Comparison of ENCODE assay signal across 18 cellular contexts in genomic region chr6:9484091-9484490, GRCh38.
DNase-seq lines count a peak whose midpoint lies in the region; ATAC-seq, FAIRE-seq and TF ChIP-seq lines count a peak whose summit lies in the region.
"Had no signal": no experiment of that assay in that cellular context is flagged by ENCODE, and none has a peak within 500 bp of the region (broad histone marks: within the 10 kb centered on the region; RNA-seq: fewer than 3 reads in every experiment).

No MANE protein-coding gene starts in this region.

- H3K4me3 ChIP-seq in IMR-90 (ENCODE audit: insufficient read depth, low read depth, low read length) (no peak overlapping the region), endothelial cell of umbilical vein (replicated peaks in 1 of 3; ENCODE audit: insufficient read depth in 1 of 3, low read depth in 1 of 3, low read length in 3 of 3) (no peak overlapping the region)
- H3K4me3 ChIP-seq: A549, SJCRH30 had no signal

- no peak for FAIRE-seq in endothelial cell of umbilical vein (lab: Jason Lieb, UNC)
- FAIRE-seq: A549 had no signal

- 0 out of 2 replicates have a peak overlapping the region, but pooled peaks have one; percentile 37 for H3K14ac ChIP-seq in IMR-90 (replicated peaks; ENCODE audit: low read depth, low read length)

- no CpG with 5 or more reads among the region's 3 CpGs for WGBS in IMR-90 (ENCODE audit: extremely low coverage in 2 of 2, insufficient read length in 1 of 2), 2 experiments

- H3K27me3 ChIP-seq in IMR-90 (ENCODE audit: control insufficient read depth, insufficient read depth, low read length) (no peaks in the 10 kb centered on the region), endothelial cell of umbilical vein (ENCODE audit: control insufficient read depth in 2 of 2, insufficient read depth in 2 of 2, low read length in 2 of 2) (no peaks in the 10 kb centered on the region), foreskin keratinocyte (no peaks in the 10 kb centered on the region)
- H3K27me3 ChIP-seq: SJCRH30 had no signal

- no peak overlapping the region for H4K8ac ChIP-seq in IMR-90 (ENCODE audit: low read depth in 2 of 2, low read length in 2 of 2)

- TF ChIP-seq RAD21 in IMR-90 (IDR thresholded peaks at IDR 0.05; ENCODE audit: low read length) = no peak

- in situ Hi-C loops in IMR-90 (cut with MboI; ENCODE audit: low sequenced_read_pairs) = loop anchor here (25.0 kb wide), 1 partner anchor 1253 kb away; the partner anchor contains the start of gene TMEM14B

- no peak overlapping the region for H2AFZ ChIP-seq in IMR-90 (replicated peaks; ENCODE audit: low read length, poor library complexity)
- H2AFZ ChIP-seq in endothelial cell of umbilical vein (ENCODE audit: low read depth, low read length) = no peak overlapping the region

- H3K9me1 ChIP-seq in IMR-90 (ENCODE audit: insufficient read depth, low read length) (no peaks in the 10 kb centered on the region; the same call in 1 of the 2 replicates), endothelial cell of umbilical vein (replicated peaks; ENCODE audit: control insufficient read depth, extremely low read depth, insufficient read depth, low read length) (no peaks in the 10 kb centered on the region)

- H2BK20ac ChIP-seq in IMR-90 (ENCODE audit: low read depth, low read length) = no peak overlapping the region; the same call in 1 of the 2 replicates

- peak overlapping the region; percentile 18; the same call in 1 of the 2 replicates for H4K5ac ChIP-seq in IMR-90 (ENCODE audit: low read depth, low read length)

- H2BK15ac ChIP-seq in IMR-90 (ENCODE audit: low read depth, low read length) = no peak overlapping the region

- POLR2A ChIA-PET in IMR-90 (lab: Charles Lee; ENCODE audit: unreplicated experiment) = no interaction called here
- POLR2A ChIA-PET in endothelial cell of umbilical vein (lab: Charles Lee) = no interaction called here

- no peak overlapping the region for H2AK9ac ChIP-seq in IMR-90 (replicated peaks; ENCODE audit: low read depth, low read length, poor library complexity)

- ATAC-seq in IMR-90 (ENCODE audit: low read depth) = no peak
- ATAC-seq in foreskin keratinocyte = no peak
- ATAC-seq in GM18517 (IDR thresholded peaks at IDR 0.05; ENCODE audit: unreplicated experiment) = no peak
- no peak for ATAC-seq in HG03571 (IDR thresholded peaks at IDR 0.05; ENCODE audit: unreplicated experiment)
- ATAC-seq: A549 had no signal

- no peaks in the 10 kb centered on the region for H3K79me2 ChIP-seq in endothelial cell of umbilical vein (ENCODE audit: control insufficient read depth, insufficient read depth, low read length)

- no peak overlapping the region for H3K23ac ChIP-seq in IMR-90 (ENCODE audit: low read depth, low read length)

- DNase-seq in EH (ENCODE audit: low read depth) = peak; percentile 57
- no peak for DNase-seq in IMR-90
- peak; percentile 41 for DNase-seq in endothelial cell of umbilical vein (ENCODE audit: low read depth, low spot score)
- DNase-seq in foreskin keratinocyte = peak in 1 of 2 donors; percentile 11
- DNase-seq in stimulated activated CD4-positive, alpha-beta T cell treated with anti-CD3 and anti-CD28 coated beads, Interleukin-4, amount 100 ng/mL, for 1 hour = no peak
- DNase-seq in SHP77 treated with DMSO at 0.1 percent for 48 hours (lab: John Stamatoyannopoulos, UW) = no peak
- DNase-seq: Calu3; CD4-positive, CD25-positive, alpha-beta regulatory T cell; GDM1; GOT3; Kasumi-1; NCI-H1436 treated with DMSO at 0.1 percent for 48 hours; NCI-H2081; NCI-H524; SJCRH30 had no signal

- TF ChIP-seq POLR2A in IMR-90 (IDR thresholded peaks at IDR 0.05; ENCODE audit: low read depth, low read length) = no peak
- no peak for TF ChIP-seq POLR2A in endothelial cell of umbilical vein (IDR thresholded peaks at IDR 0.05; ENCODE audit: low read depth, low read length)

- H2AK5ac ChIP-seq in IMR-90 (ENCODE audit: low read depth, low read length) = no peak overlapping the region

- H3K9ac ChIP-seq in IMR-90 (ENCODE audit: low read depth, low read length) (no peak overlapping the region), endothelial cell of umbilical vein (replicated peaks; ENCODE audit: extremely low read depth, insufficient read depth, low read length) (no peak overlapping the region)

- H2BK5ac ChIP-seq in IMR-90 (ENCODE audit: low read depth, low read length, poor library complexity, severe bottlenecking) = no peak overlapping the region

- H3K27ac ChIP-seq in IMR-90 (ENCODE audit: insufficient read depth, low read length) (no peak overlapping the region), endothelial cell of umbilical vein (ENCODE audit: insufficient read depth, low read depth, low read length) (no peak overlapping the region), foreskin keratinocyte (peak overlapping the region; percentile 10)
- H3K27ac ChIP-seq: A549, SJCRH30 had no signal

- CTCF ChIA-PET in IMR-90 (lab: Yijun Ruan, JAX) = no interaction called here
- CTCF ChIA-PET in endothelial cell of umbilical vein (lab: Charles Lee) = interaction anchor here (2.3 kb wide), 1 partner anchor 9 kb away, joined by 8 read pairs; no protein-coding TSS in a partner anchor

- intact Hi-C loops in IMR-90 (cut with micrococcal nuclease) (loop anchor here (5.0 kb wide), 1 partner anchor 502 kb away; no protein-coding TSS in a partner anchor), endothelial cell of umbilical vein (cut with micrococcal nuclease) (no loop called here)

- H3K36me3 ChIP-seq in IMR-90 (ENCODE audit: control insufficient read depth, insufficient read depth, low read length) = no peaks in the 10 kb centered on the region
- no peaks in the 10 kb centered on the region for H3K36me3 ChIP-seq in endothelial cell of umbilical vein (ENCODE audit: control insufficient read depth in 2 of 2, extremely low read depth in 1 of 2, insufficient read depth in 2 of 2, low read length in 2 of 2)
- H3K36me3 ChIP-seq: SJCRH30 had no signal

- H3K9me3 ChIP-seq in IMR-90 (ENCODE audit: control insufficient read depth, insufficient read depth, low read length) (no peaks in the 10 kb centered on the region), endothelial cell of umbilical vein (replicated peaks; ENCODE audit: control insufficient read depth, insufficient read depth, low read length) (no peaks in the 10 kb centered on the region)
- H3K9me3 ChIP-seq: SJCRH30 had no signal

- H4K20me1 ChIP-seq in IMR-90 (ENCODE audit: insufficient read depth, low read length) (no peaks in the 10 kb centered on the region), endothelial cell of umbilical vein (replicated peaks; ENCODE audit: control insufficient read depth, extremely low read depth, insufficient read depth, low read length) (no peaks in the 10 kb centered on the region)

- dilution Hi-C loops in IMR-90 (cut with HindIII; ENCODE audit: low sequenced_read_pairs, unreplicated experiment) = no loop called here
- dilution Hi-C loops in endothelial cell of umbilical vein (cut with MboI; ENCODE audit: extremely low pct_ligation_motif_present, low sequenced_read_pairs) = no loop called here

- peaks cover 11% of the 10 kb centered on the region for H3K4me1 ChIP-seq in IMR-90 (ENCODE audit: control insufficient read depth, insufficient read depth, low read length)
- H3K4me1 ChIP-seq in endothelial cell of umbilical vein (ENCODE audit: control insufficient read depth, extremely low read depth, insufficient read depth, low read length) = peaks cover 19% of the 10 kb centered on the region
- H3K4me1 ChIP-seq in foreskin keratinocyte = peaks cover 50% of the 10 kb centered on the region

- TF ChIP-seq CTCF in IMR-90 (conservative IDR thresholded peaks at IDR 0.05; ENCODE audit: low read depth, low read length) (no peak), endothelial cell of umbilical vein (IDR thresholded peaks at IDR 0.05; ENCODE audit: extremely low read depth in 1 of 2, insufficient read depth in 1 of 2, low read depth in 1 of 2, low read length in 2 of 2) (no peak), foreskin keratinocyte (conservative IDR thresholded peaks at IDR 0.05) (no peak)

- no peak overlapping the region for H4K91ac ChIP-seq in IMR-90 (ENCODE audit: insufficient read depth, low read depth, low read length)

- no peak overlapping the region for H2BK120ac ChIP-seq in IMR-90 (ENCODE audit: low read depth, low read length)

- no peak overlapping the region for H3K56ac ChIP-seq in IMR-90 (ENCODE audit: extremely low read depth, insufficient read depth, low read length)

- peak overlapping the region; percentile 39; the same call in 1 of the 2 replicates for H3K18ac ChIP-seq in IMR-90 (ENCODE audit: low read depth, low read length)

- H3K79me1 ChIP-seq in IMR-90 (ENCODE audit: low read depth in 1 of 2, low read length in 2 of 2) = no peaks in the 10 kb centered on the region

- H3K4me2 ChIP-seq in IMR-90 (ENCODE audit: low read depth, low read length) = no peak overlapping the region
- peak overlapping the region; percentile 6 for H3K4me2 ChIP-seq in endothelial cell of umbilical vein (ENCODE audit: insufficient read depth, low read length)
- H3K4me2 ChIP-seq: A549 had no signal

- no TSS peak for BruUV-seq in IMR-90 (replicated peaks; lab: Mats Ljungman, UMichigan)
- no TSS peak for BruUV-seq in endothelial cell of umbilical vein (replicated peaks; lab: Mats Ljungman, UMichigan)

- H3K4ac ChIP-seq in IMR-90 (ENCODE audit: low read depth, low read length) = no peak overlapping the region

TF ChIP-seq in IMR-90, 13 proteins besides CTCF, POLR2A, EP300 and RAD21:
- TF ChIP-seq CHD1 (IDR thresholded peaks at IDR 0.05; ENCODE audit: low read depth, low read length) = no peak

TF ChIP-seq in endothelial cell of umbilical vein, 7 proteins besides CTCF, POLR2A, EP300 and RAD21:
- TF ChIP-seq FOS (IDR thresholded peaks at IDR 0.05; ENCODE audit: borderline replicate concordance, insufficient read depth, low read length) (no peak), POLR2AphosphoS5 (IDR thresholded peaks at IDR 0.05; ENCODE audit: insufficient read depth, low read depth, low read length) (no peak), EZH2 (IDR thresholded peaks at IDR 0.05; ENCODE audit: borderline replicate concordance, low read depth, low read length, severe bottlenecking) (no peak), GATA2 (IDR thresholded peaks at IDR 0.05; ENCODE audit: insufficient read depth, insufficient read length, low read depth, low read length) (no peak), MYC (IDR thresholded peaks at IDR 0.05; ENCODE audit: low read depth, low read length) (no peak), JUN (IDR thresholded peaks at IDR 0.05; ENCODE audit: borderline replicate concordance, insufficient read depth, insufficient read length, low read depth) (no peak)
- TF ChIP-seq, protein P1, sequence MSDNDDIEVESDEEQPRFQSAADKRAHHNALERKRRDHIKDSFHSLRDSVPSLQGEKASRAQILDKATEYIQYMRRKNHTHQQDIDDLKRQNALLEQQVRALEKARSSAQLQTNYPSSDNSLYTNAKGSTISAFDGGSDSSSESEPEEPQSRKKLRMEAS (IDR thresholded peaks at IDR 0.05; ENCODE audit: insufficient read depth, insufficient read length) = no peak
TF ChIP-seq in endothelial cell of umbilical vein: peak in this region for 0.

Comparison
In these comparisons a context has a peak if more than half of its experiments do, and no peak if none do; other contexts are left out.
1. DNase-seq: peak in EH (single experiment) and endothelial cell of umbilical vein (single experiment); none in IMR-90 (single experiment), stimulated activated CD4-positive, alpha-beta T cell treated with anti-CD3 and anti-CD28 coated beads, Interleukin-4, amount 100 ng/mL, for 1 hour (single experiment) and SHP77 treated with DMSO at 0.1 percent for 48 hours (single experiment).